25 cellular contexts compared by ENCODE assay signal in genomic region chr10:57562211-57562610, GRCh38.
DNase-seq lines count a peak whose midpoint lies in the region; ATAC-seq, FAIRE-seq and TF ChIP-seq lines count a peak whose summit lies in the region.
"Had no signal": no experiment of that assay in that cellular context is flagged by ENCODE, and none has a peak within 500 bp of the region (broad histone marks: within the 10 kb centered on the region; RNA-seq: fewer than 3 reads in every experiment).

No MANE protein-coding gene starts in this region.

- TF ChIP-seq CTCF in bronchial epithelial cell (IDR thresholded peaks at IDR 0.05; ENCODE audit: insufficient read depth, low read length, severe bottlenecking) (no peak), foreskin keratinocyte (conservative IDR thresholded peaks at IDR 0.05) (no peak), hepatocyte (IDR thresholded peaks at IDR 0.05; ENCODE audit: poor library complexity) (no peak)

- no peaks in the 10 kb centered on the region for H3K79me2 ChIP-seq in hepatocyte

- H3K4me1 ChIP-seq in foreskin keratinocyte (no peaks in the 10 kb centered on the region), hepatocyte (ENCODE audit: insufficient read depth) (no peaks in the 10 kb centered on the region)
- H3K4me1 ChIP-seq: BE2C, BLaER1 had no signal

- no peaks in the 10 kb centered on the region for H3K9me2 ChIP-seq in hepatocyte (replicated peaks; ENCODE audit: insufficient read depth)

- DNase-seq in UCSD-AML1 (lab: John Stamatoyannopoulos, UW; ENCODE audit: unreplicated experiment): peak; percentile 3
- peak; percentile 53 for DNase-seq in bronchial epithelial cell (ENCODE audit: low read depth)
- DNase-seq in foreskin keratinocyte: peak; percentile 14 to 35
- DNase-seq in hepatocyte (ENCODE audit: low spot score): no peak
- DNase-seq in NCI-H2029 (lab: John Stamatoyannopoulos, UW): no peak
- DNase-seq: 8988T; ACHN; BE2C; C1 segment of cervical spinal cord; CD4-positive, alpha-beta memory T cell; CD4-positive, CD25-positive, alpha-beta regulatory T cell; CD8-positive, alpha-beta memory T cell; COR-L47; DMS 273 treated with DMSO at 0.1 percent for 48 hours; DMS153; DMS53; DMS79; DND-41; EL; GDM1 had no signal

- H2AFZ ChIP-seq in hepatocyte: no peak overlapping the region

- H3K27ac ChIP-seq in foreskin keratinocyte (no peak overlapping the region), hepatocyte (no peak overlapping the region)
- H3K27ac ChIP-seq: BLaER1 had no signal

- no peak for FAIRE-seq in bronchial epithelial cell (lab: Jason Lieb, UNC)
- FAIRE-seq: A204.1, GM12878, GM12892, GM18507 had no signal

- H4K20me1 ChIP-seq in hepatocyte (ENCODE audit: insufficient read depth, poor library complexity, severe bottlenecking): no peaks in the 10 kb centered on the region
- H4K20me1 ChIP-seq: BLaER1 had no signal

- no peaks in the 10 kb centered on the region for H3K36me3 ChIP-seq in bronchial epithelial cell (ENCODE audit: control insufficient read depth, insufficient read depth, low read length)
- no peaks in the 10 kb centered on the region for H3K36me3 ChIP-seq in hepatocyte (replicated peaks; ENCODE audit: insufficient read depth, low read depth)
- H3K36me3 ChIP-seq: BE2C, BLaER1 had no signal

- H3K4me2 ChIP-seq in hepatocyte: no peak overlapping the region
- H3K4me2 ChIP-seq: BLaER1 had no signal

- H3K27me3 ChIP-seq in bronchial epithelial cell (ENCODE audit: control insufficient read depth, insufficient read depth, low read length) (no peaks in the 10 kb centered on the region), foreskin keratinocyte (no peaks in the 10 kb centered on the region), hepatocyte (no peaks in the 10 kb centered on the region)
- H3K27me3 ChIP-seq: BE2C, BLaER1 had no signal

- no peak for ATAC-seq in foreskin keratinocyte
- ATAC-seq: GM12878 had no signal

- H3K9me3 ChIP-seq in hepatocyte (ENCODE audit: low read depth): no peaks in the 10 kb centered on the region
- H3K9me3 ChIP-seq: BE2C, BLaER1 had no signal

- H3K4me3 ChIP-seq in bronchial epithelial cell (ENCODE audit: low read depth, low read length): no peak overlapping the region
- H3K4me3 ChIP-seq in hepatocyte: no peak overlapping the region
- H3K4me3 ChIP-seq: BLaER1, GM12878 had no signal

Comparison
In these comparisons a context has a peak if more than half of its experiments do, and no peak if none do; other contexts are left out.
1. DNase-seq: peak in UCSD-AML1 (single experiment), bronchial epithelial cell (single experiment) and foreskin keratinocyte (2 of 2); none in hepatocyte (single experiment) and NCI-H2029 (single experiment).